1 cellular context compared by ENCODE assay signal in the genomic region with DNA sequence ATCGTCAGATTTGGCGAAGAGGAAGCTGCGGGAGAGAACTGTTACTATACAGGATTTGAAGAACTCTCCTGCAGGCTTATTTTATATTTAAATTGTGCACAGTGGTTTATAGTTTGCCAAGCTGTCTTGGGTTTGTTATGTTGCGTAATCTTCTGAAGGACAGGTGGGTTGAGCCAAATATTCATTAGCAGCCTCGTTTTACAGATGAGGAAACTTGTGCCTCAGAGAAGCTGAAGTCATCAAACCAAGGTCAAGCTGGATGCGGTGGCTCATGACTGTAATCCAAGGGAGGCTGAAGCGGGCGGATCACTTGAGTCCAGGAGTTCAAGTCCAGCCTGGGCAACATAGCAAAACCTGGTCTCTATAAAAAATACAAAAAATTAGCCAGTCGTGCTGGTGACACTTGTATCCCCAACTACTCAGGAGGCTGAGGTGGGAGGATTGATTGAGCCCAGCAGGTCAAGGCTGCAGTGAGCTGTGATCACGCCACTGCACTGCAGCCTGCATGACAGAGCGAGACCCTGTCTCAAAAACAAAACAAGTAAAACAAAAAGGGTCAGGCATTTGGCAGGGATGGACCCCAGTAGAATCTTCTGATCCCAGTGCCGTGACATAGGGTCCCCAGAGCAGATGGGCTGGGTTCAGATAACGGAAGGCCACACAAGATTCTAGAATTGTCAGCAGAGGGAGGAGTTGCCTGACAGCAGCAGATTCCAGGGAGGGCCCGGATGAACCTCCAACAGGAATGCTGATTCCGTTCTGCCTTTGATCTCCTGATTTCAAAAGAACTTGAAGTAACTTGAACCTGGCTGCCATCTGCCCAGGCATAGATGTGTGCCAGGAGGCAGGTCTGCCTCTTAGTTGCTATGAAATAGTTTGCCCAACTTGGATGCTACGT.
TF ChIP-seq lines count a peak whose summit lies in the region.

No MANE protein-coding gene starts in this region.

TF ChIP-seq in HepG2, 621 proteins besides CTCF, POLR2A, EP300 and RAD21 (continued from another document):
- TF ChIP-seq, protein P1, sequence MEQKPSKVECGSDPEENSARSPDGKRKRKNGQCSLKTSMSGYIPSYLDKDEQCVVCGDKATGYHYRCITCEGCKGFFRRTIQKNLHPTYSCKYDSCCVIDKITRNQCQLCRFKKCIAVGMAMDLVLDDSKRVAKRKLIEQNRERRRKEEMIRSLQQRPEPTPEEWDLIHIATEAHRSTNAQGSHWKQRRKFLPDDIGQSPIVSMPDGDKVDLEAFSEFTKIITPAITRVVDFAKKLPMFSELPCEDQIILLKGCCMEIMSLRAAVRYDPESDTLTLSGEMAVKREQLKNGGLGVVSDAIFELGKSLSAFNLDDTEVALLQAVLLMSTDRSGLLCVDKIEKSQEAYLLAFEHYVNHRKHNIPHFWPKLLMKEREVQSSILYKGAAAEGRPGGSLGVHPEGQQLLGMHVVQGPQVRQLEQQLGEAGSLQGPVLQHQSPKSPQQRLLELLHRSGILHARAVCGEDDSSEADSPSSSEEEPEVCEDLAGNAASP (CRISPR knock-in tag; IDR thresholded peaks at IDR 0.05; ENCODE audit: borderline replicate concordance): 0 out of 2 replicates have a peak, but pooled peaks have one; percentile 20
- TF ChIP-seq ZNF543 (CRISPR knock-in tag; IDR thresholded peaks at IDR 0.05): no peak
TF ChIP-seq in HepG2: peak in this region for 51.
